9 cellular contexts compared by ENCODE assay signal in genomic region chr10:102815790-102816549, GRCh38. TPM values are rescaled to one million over a fixed set of nuclear protein-coding genes. Genes with fewer than 3 reads are reported as not detected.
DNase-seq lines count a peak whose midpoint lies in the region; ATAC-seq and TF ChIP-seq lines count a peak whose summit lies in the region.
"Had no signal": no experiment of that assay in that cellular context is flagged by ENCODE, and none has a peak within 500 bp of the region (broad histone marks: within the 10 kb centered on the region; RNA-seq: fewer than 3 reads in every experiment).

No MANE protein-coding gene starts in this region.

- peaks cover 0 to 8% of the 10 kb centered on the region in 2 donors for H3K4me1 ChIP-seq in breast epithelium

- DNase-seq in breast epithelium (ENCODE audit: low spot score in 2 of 2): peak in 1 of 2 donors; percentile 24
- no peak for DNase-seq in MCF 10A (ENCODE audit: unreplicated experiment)
- peak; percentile 54 for DNase-seq in epithelial cell of esophagus (ENCODE audit: low read depth)
- peak; percentile 87 for DNase-seq in myocyte (ENCODE audit: low read depth)
- no peak for DNase-seq in NAMALWA (ENCODE audit: low spot score)
- DNase-seq in SIG-M5 (lab: John Stamatoyannopoulos, UW): no peak
- no peak for DNase-seq in stimulated activated CD8-positive, alpha-beta memory T cell treated with anti-CD3 and anti-CD28 coated beads, Interleukin-4, amount 100 ng/mL, for 48 hours
- DNase-seq: CD4-positive, CD25-positive, alpha-beta regulatory T cell had no signal

- peak overlapping the region; percentile 78 to 94 for H3K27ac ChIP-seq in breast epithelium

- TF ChIP-seq POLR2A in breast epithelium (IDR thresholded peaks at IDR 0.05): no peak

- no peak overlapping the region for H3K4me3 Mint-ChIP-seq in MCF 10A (ENCODE audit: unreplicated experiment)
- H3K4me3 Mint-ChIP-seq: CD4-positive, CD25-positive, alpha-beta regulatory T cell had no signal

- POLR2A ChIA-PET in MCF 10A (lab: Yijun Ruan, JAX): interaction anchor here (0.9 kb wide), 2 partner anchors 26 to 72 kb away, joined by 3 read pairs; partner anchors contain the start of gene WBP1L

- CTCF ChIA-PET in MCF 10A (lab: Yijun Ruan, JAX): interaction anchor here (0.6 to 2.4 kb wide), 4 partner anchors 20 to 86 kb away, joined by 3 to 11 read pairs (median 4); no protein-coding TSS in a partner anchor

- no peaks in the 10 kb centered on the region for H3K36me3 ChIP-seq in breast epithelium

- H3K27me3 Mint-ChIP-seq in MCF 10A (ENCODE audit: insufficient read depth, unreplicated experiment): no peaks in the 10 kb centered on the region
- H3K27me3 Mint-ChIP-seq: CD4-positive, CD25-positive, alpha-beta regulatory T cell had no signal

- H3K4me3 ChIP-seq in breast epithelium: peak overlapping the region in 1 of 3 donors; percentile 25
- no peak overlapping the region for H3K4me3 ChIP-seq in epithelial cell of esophagus (ENCODE audit: low read length)

- no peaks in the 10 kb centered on the region for H3K27me3 ChIP-seq in breast epithelium

- no peaks in the 10 kb centered on the region for H3K9me3 ChIP-seq in breast epithelium

- H3K27ac Mint-ChIP-seq in MCF 10A (ENCODE audit: low read depth, unreplicated experiment): no peak overlapping the region

- no peaks in the 10 kb centered on the region for H3K9me3 Mint-ChIP-seq in MCF 10A (ENCODE audit: unreplicated experiment)
- H3K9me3 Mint-ChIP-seq: CD4-positive, CD25-positive, alpha-beta regulatory T cell had no signal

- H3K36me3 Mint-ChIP-seq in MCF 10A (ENCODE audit: insufficient read depth, unreplicated experiment): peaks cover 43% of the 10 kb centered on the region

- H3K4me1 Mint-ChIP-seq in MCF 10A (ENCODE audit: insufficient read depth, unreplicated experiment): no peaks in the 10 kb centered on the region

- TF ChIP-seq CTCF in breast epithelium (IDR thresholded peaks at IDR 0.05): no peak
- no peak for TF ChIP-seq CTCF in MCF 10A (IDR thresholded peaks at IDR 0.05; ENCODE audit: unreplicated experiment)
- TF ChIP-seq CTCF in epithelial cell of esophagus (IDR thresholded peaks at IDR 0.05; ENCODE audit: insufficient read depth, low read depth, low read length, missing control alignments): no peak

- BruUV-seq in MCF 10A (replicated peaks; lab: Mats Ljungman, UMichigan): no TSS peak

- ATAC-seq in HG03354 (IDR thresholded peaks at IDR 0.05; ENCODE audit: poor library complexity, severe bottlenecking, unreplicated experiment): no peak

- intact Hi-C loops in breast epithelium (cut with DNase I; ENCODE audit: low total_unique reads): no loop called here
- intact Hi-C loops in MCF 10A (cut with micrococcal nuclease): no loop called here

RNA-seq across cellular contexts. Expression of gene CYP17A1, which starts 21.2 kb away (rescaled TPM):
- total RNA-seq in breast epithelium (not detected), MCF 10A (2022) (not detected in 2 replicates), myocyte (not detected in 2 replicates)
- polyA plus RNA-seq in myocyte (2012): 0.34 TPM
- total RNA-seq: CD4-positive, CD25-positive, alpha-beta regulatory T cell had no signal
- polyA plus RNA-seq: CD4-positive, CD25-positive, alpha-beta regulatory T cell had no signal

RNA-seq across cellular contexts. Expression of gene BORCS7, which starts 38.1 kb away (rescaled TPM):
- total RNA-seq in breast epithelium (10 to 100 TPM; 44.8 to 73.5 (median 61.0) TPM), MCF 10A (2022) (13.1 and 18.0 TPM in 2 replicates), myocyte (34.9 and 41.1 TPM in 2 replicates)
- polyA plus RNA-seq in myocyte (2012): 25.2 TPM

RNA-seq across cellular contexts. Expression of gene AS3MT, which starts 53.3 kb away (rescaled TPM):
- total RNA-seq in breast epithelium (1 to 10 TPM; 3.7 to 5.6 (median 5.2) TPM), MCF 10A (2022) (0.25 and 0.26 TPM in 2 replicates), myocyte (7.0 and 8.1 TPM in 2 replicates)
- polyA plus RNA-seq in myocyte (2012): 5.6 TPM
- polyA plus RNA-seq: CD4-positive, CD25-positive, alpha-beta regulatory T cell had no signal

Comparison
In these comparisons a context has a peak if more than half of its experiments do, and no peak if none do; other contexts are left out.
1. DNase-seq: peak in epithelial cell of esophagus (single experiment) and myocyte (single experiment); none in MCF 10A (single experiment), NAMALWA (single experiment), SIG-M5 (single experiment) and stimulated activated CD8-positive, alpha-beta memory T cell treated with anti-CD3 and anti-CD28 coated beads, Interleukin-4, amount 100 ng/mL, for 48 hours (single experiment).